Comparison of ENCODE assay signal across 30 cellular contexts in the genomic region with DNA sequence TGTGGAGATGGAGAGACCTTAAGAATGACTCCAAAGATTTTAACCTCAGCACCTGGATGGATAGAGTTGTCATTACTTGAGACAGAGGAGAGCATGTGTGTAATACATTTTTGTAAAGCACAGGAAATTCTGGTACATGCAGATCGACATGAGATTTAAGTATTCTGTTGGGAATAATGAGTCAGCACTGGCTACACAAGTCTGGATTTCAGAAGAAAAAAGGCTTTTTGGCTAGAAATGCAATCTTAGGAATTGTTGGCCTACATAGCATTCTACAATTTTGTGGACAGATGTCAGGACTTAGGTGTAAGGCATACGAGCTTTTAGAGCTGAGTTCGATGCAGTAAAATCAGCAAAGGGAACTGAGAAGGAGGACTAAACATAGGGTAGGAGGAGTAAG. TPM values are rescaled to one million over a fixed set of nuclear protein-coding genes. Genes with fewer than 3 reads are reported as not detected.
"Had no signal": no experiment of that assay in that cellular context is flagged by ENCODE, and none has a peak within 500 bp of the region (broad histone marks: within the 10 kb centered on the region; RNA-seq: fewer than 3 reads in every experiment).

No MANE protein-coding gene starts in this region.

- H3K36me3 Mint-ChIP-seq: activated naive CD4-positive, alpha-beta T cell treated with anti-CD3 and anti-CD28 coated beads, Interleukin-2, amount 10 ng/mL, durations not matched to agents 7 days and 5 days had no signal

- H3K4me1 ChIP-seq: body of pancreas, esophagus squamous epithelium had no signal

- H3K36me3 ChIP-seq: esophagus squamous epithelium had no signal

- H3K27me3 ChIP-seq: body of pancreas, esophagus squamous epithelium had no signal

- DNase-seq: activated CD4-positive, alpha-beta memory T cell treated with anti-CD3 and anti-CD28 coated beads, Interleukin-2, amount 10 ng/mL, durations not matched to agents 7 days and 5 days; activated CD4-positive, alpha-beta T cell treated with anti-CD3 and anti-CD28 coated beads for 4 hours; activated CD4-positive, alpha-beta T cell treated with anti-CD3 and anti-CD28 coated beads, Interleukin-2, amount 10 ng/mL, durations not matched to agents 7 days and 5 days; activated CD4-positive, alpha-beta T cell treated with anti-CD3 and anti-CD28 coated beads, Interleukin-2, amount 50 U/mL, for 4 hours; activated CD4-positive, CD25-positive, alpha-beta regulatory T cell; activated CD4-positive, CD25-positive, alpha-beta regulatory T cell treated with anti-CD3 and anti-CD28 coated beads, Interleukin-2, amount 50 U/mL, for 72 hours; activated CD8-positive, alpha-beta memory T cell treated with anti-CD3 and anti-CD28 coated beads, Interleukin-2, amount 50 U/mL, for 48 hours; activated gamma-delta T cell; activated naive CD4-positive, alpha-beta T cell; activated naive CD4-positive, alpha-beta T cell treated with anti-CD3 and anti-CD28 coated beads, Interleukin-2, amount 10 ng/mL, durations not matched to agents 7 days and 5 days; activated T-cell treated with anti-CD3 and anti-CD28 coated beads for 4 hours; activated T-cell treated with anti-CD3 and anti-CD28 coated beads, Interleukin-2, amount 50 U/mL, for 24 hours; activated T-cell treated with anti-CD3 and anti-CD28 coated beads, Interleukin-2, amount 50 U/mL, for 72 hours; amniotic stem cell; aorta; body of pancreas; caudate nucleus; cortex of kidney; dermis blood vessel endothelial cell; effector CD8-positive, alpha-beta T cell; esophagus squamous epithelium; foreskin melanocyte; head of caudate nucleus; T-helper 2 cell had no signal

- H3K9me3 ChIP-seq: body of pancreas, esophagus squamous epithelium had no signal

- H3K27ac ChIP-seq: body of pancreas, epithelial cell of prostate, esophagus squamous epithelium had no signal

- H3K4me3 ChIP-seq: body of pancreas, esophagus squamous epithelium had no signal

- H3K4me1 Mint-ChIP-seq: activated CD4-positive, alpha-beta memory T cell treated with anti-CD3 and anti-CD28 coated beads, Interleukin-2, amount 10 ng/mL, durations not matched to agents 7 days and 5 days; activated CD4-positive, alpha-beta T cell treated with anti-CD3 and anti-CD28 coated beads, Interleukin-2, amount 10 ng/mL, durations not matched to agents 7 days and 5 days; activated naive CD4-positive, alpha-beta T cell treated with anti-CD3 and anti-CD28 coated beads, Interleukin-2, amount 10 ng/mL, durations not matched to agents 7 days and 5 days had no signal

- H3K27me3 Mint-ChIP-seq: activated CD4-positive, alpha-beta memory T cell treated with anti-CD3 and anti-CD28 coated beads, Interleukin-2, amount 10 ng/mL, durations not matched to agents 7 days and 5 days; activated CD4-positive, alpha-beta T cell treated with anti-CD3 and anti-CD28 coated beads, Interleukin-2, amount 10 ng/mL, durations not matched to agents 7 days and 5 days; activated naive CD4-positive, alpha-beta T cell treated with anti-CD3 and anti-CD28 coated beads, Interleukin-2, amount 10 ng/mL, durations not matched to agents 7 days and 5 days; activated T-cell treated with anti-CD3 and anti-CD28 coated beads, Interleukin-2, amount 50 U/mL, for 24 hours had no signal

- H3K27ac Mint-ChIP-seq: activated CD4-positive, alpha-beta memory T cell treated with anti-CD3 and anti-CD28 coated beads, Interleukin-2, amount 10 ng/mL, durations not matched to agents 7 days and 5 days; activated CD4-positive, alpha-beta T cell treated with anti-CD3 and anti-CD28 coated beads, Interleukin-2, amount 10 ng/mL, durations not matched to agents 7 days and 5 days; activated naive CD4-positive, alpha-beta T cell treated with anti-CD3 and anti-CD28 coated beads, Interleukin-2, amount 10 ng/mL, durations not matched to agents 7 days and 5 days; activated naive CD4-positive, alpha-beta T cell treated with anti-CD3 and anti-CD28 coated beads, Interleukin-2, amount 50 U/mL, for 72 hours; activated T-cell treated with anti-CD3 and anti-CD28 coated beads, Interleukin-2, amount 50 U/mL, for 24 hours; activated T-cell treated with anti-CD3 and anti-CD28 coated beads, Interleukin-2, amount 50 U/mL, for 72 hours had no signal

- ATAC-seq: activated naive CD4-positive, alpha-beta T cell treated with anti-CD3 and anti-CD28 coated beads, Interleukin-2, amount 50 U/mL, for 72 hours; activated T-cell treated with anti-CD3 and anti-CD28 coated beads, Interleukin-2, amount 50 U/mL, for 72 hours; body of pancreas had no signal

- H3K4me3 Mint-ChIP-seq: activated CD4-positive, alpha-beta memory T cell treated with anti-CD3 and anti-CD28 coated beads, Interleukin-2, amount 10 ng/mL, durations not matched to agents 7 days and 5 days; activated CD4-positive, alpha-beta T cell treated with anti-CD3 and anti-CD28 coated beads, Interleukin-2, amount 10 ng/mL, durations not matched to agents 7 days and 5 days; activated naive CD4-positive, alpha-beta T cell treated with anti-CD3 and anti-CD28 coated beads, Interleukin-2, amount 10 ng/mL, durations not matched to agents 7 days and 5 days; activated T-cell treated with anti-CD3 and anti-CD28 coated beads, Interleukin-2, amount 50 U/mL, for 24 hours; activated T-cell treated with anti-CD3 and anti-CD28 coated beads, Interleukin-2, amount 50 U/mL, for 72 hours had no signal

RNA-seq across cellular contexts. Expression of gene ANKRD30A, which starts 24.1 kb away (rescaled TPM):
- total RNA-seq: activated CD4-positive, alpha-beta memory T cell treated with anti-CD3 and anti-CD28 coated beads, Interleukin-2, amount 10 ng/mL, durations not matched to agents 7 days and 5 days; activated CD4-positive, alpha-beta T cell treated with anti-CD3 and anti-CD28 coated beads, Interleukin-2, amount 10 ng/mL, durations not matched to agents 7 days and 5 days; activated naive CD4-positive, alpha-beta T cell treated with anti-CD3 and anti-CD28 coated beads, Interleukin-2, amount 50 U/mL, for 72 hours; activated T-cell treated with anti-CD3 and anti-CD28 coated beads, Interleukin-2, amount 50 U/mL, for 72 hours; aorta; body of pancreas; chondrocyte; dermis blood vessel endothelial cell; endothelial cell of umbilical vein; esophagus squamous epithelium; fibroblast of lung; T-helper 1 cell treated with Interleukin-12 subunit alpha and Interleukin-12 subunit beta and Interleukin-4 antibody, amounts not matched to agents 30 ng/mL and 1 ng/mL, for 36 hours had no signal
